ENCODE assay signal across 24 cellular contexts in genomic region chr3:9080165-9080564, GRCh38.
DNase-seq lines count a peak whose midpoint lies in the region; ATAC-seq and TF ChIP-seq lines count a peak whose summit lies in the region.
"Had no signal": no experiment of that assay in that cellular context is flagged by ENCODE, and none has a peak within 500 bp of the region (broad histone marks: within the 10 kb centered on the region; RNA-seq: fewer than 3 reads in every experiment).

No MANE protein-coding gene starts in this region.

- peaks cover 22% of the 10 kb centered on the region for H3K36me3 Mint-ChIP-seq in MCF 10A (ENCODE audit: insufficient read depth, unreplicated experiment)
- H3K36me3 Mint-ChIP-seq: activated CD8-positive, alpha-beta memory T cell treated with anti-CD3 and anti-CD28 coated beads, Interleukin-2, amount 10 ng/mL, durations not matched to agents 7 days and 5 days had no signal

- H3K36me3 ChIP-seq in breast epithelium: no peaks in the 10 kb centered on the region
- H3K36me3 ChIP-seq: left lung, sigmoid colon had no signal

- no peak overlapping the region for H3K27ac ChIP-seq in breast epithelium
- H3K27ac ChIP-seq: esophagus squamous epithelium, left lung, sigmoid colon, tibial nerve had no signal

- no peaks in the 10 kb centered on the region for H3K27me3 Mint-ChIP-seq in MCF 10A (ENCODE audit: insufficient read depth, unreplicated experiment)

- ATAC-seq in esophagus mucosa: peak; percentile 33
- no peak for ATAC-seq in GM19324 (IDR thresholded peaks at IDR 0.05; ENCODE audit: low FRiP score, unreplicated experiment)
- ATAC-seq: activated CD8-positive, alpha-beta memory T cell treated with anti-CD3 and anti-CD28 coated beads, Interleukin-2, amount 10 ng/mL, durations not matched to agents 7 days and 5 days; left lung had no signal

- no TSS peak for BruUV-seq in MCF 10A (replicated peaks; lab: Mats Ljungman, UMichigan)

- TF ChIP-seq POLR2A in breast epithelium (IDR thresholded peaks at IDR 0.05): no peak

- no peak overlapping the region for H3K4me3 Mint-ChIP-seq in MCF 10A (ENCODE audit: unreplicated experiment)
- H3K4me3 Mint-ChIP-seq: activated CD8-positive, alpha-beta memory T cell treated with anti-CD3 and anti-CD28 coated beads, Interleukin-2, amount 10 ng/mL, durations not matched to agents 7 days and 5 days; nephron progenitor cell had no signal

- TF ChIP-seq CTCF in MCF 10A (IDR thresholded peaks at IDR 0.05; ENCODE audit: unreplicated experiment): no peak
- TF ChIP-seq CTCF in breast epithelium (IDR thresholded peaks at IDR 0.05): no peak

- peak overlapping the region; percentile 67 for H3K27ac Mint-ChIP-seq in MCF 10A (ENCODE audit: low read depth, unreplicated experiment)
- H3K27ac Mint-ChIP-seq: activated CD8-positive, alpha-beta memory T cell treated with anti-CD3 and anti-CD28 coated beads, Interleukin-2, amount 10 ng/mL, durations not matched to agents 7 days and 5 days; nephron progenitor cell had no signal

- intact Hi-C loops in MCF 10A (cut with micrococcal nuclease) (no loop called here), breast epithelium (cut with DNase I; ENCODE audit: low total_unique reads) (no loop called here)

- DNase-seq in MCF 10A (ENCODE audit: unreplicated experiment): peak; percentile 45
- DNase-seq in breast epithelium (ENCODE audit: low spot score in 2 of 2): no peak
- peak; percentile 17 for DNase-seq in NCI-H226
- DNase-seq in NCI-H446 treated with DMSO at 0.1 percent for 48 hours (lab: John Stamatoyannopoulos, UW): no peak
- DNase-seq in NOMO-1 treated with DMSO at 0.1 percent for 48 hours (lab: John Stamatoyannopoulos, UW; ENCODE audit: unreplicated experiment): no peak
- DNase-seq in NCI-H2227 treated with DMSO at 0.1 percent for 48 hours (lab: John Stamatoyannopoulos, UW): no peak
- DNase-seq: activated CD8-positive, alpha-beta memory T cell treated with anti-CD3 and anti-CD28 coated beads, Interleukin-2, amount 10 ng/mL, durations not matched to agents 7 days and 5 days; activated gamma-delta T cell treated with Interleukin-2 at 50 U/mL for 16 hours; anterior cingulate cortex; esophagus squamous epithelium; GF-D8; glutamatergic neuron; KBM-7; left lung; midbrain; NCI-H1930; nephron progenitor cell; NK-92 treated with Interleukin-12 subunit alpha and Interleukin-12 subunit beta, amount 100 ng/mL, for 24 hours; posterior cingulate gyrus; sigmoid colon; stimulated activated naive CD4-positive, alpha-beta T cell had no signal

- CTCF ChIA-PET in MCF 10A (lab: Yijun Ruan, JAX): interaction anchor here (0.5 to 1.7 kb wide), 6 partner anchors 9 to 222 kb away, joined by 3 to 9 read pairs (median 4); no protein-coding TSS in a partner anchor

- no peaks in the 10 kb centered on the region for H3K9me3 Mint-ChIP-seq in MCF 10A (ENCODE audit: unreplicated experiment)

- POLR2A ChIA-PET in MCF 10A (lab: Yijun Ruan, JAX): interaction anchor here (0.6 to 1.2 kb wide), 6 partner anchors 14 to 867 kb away, joined by 3 to 4 read pairs (median 3); no protein-coding TSS in a partner anchor

- H3K4me3 ChIP-seq in breast epithelium: no peak overlapping the region
- H3K4me3 ChIP-seq: esophagus squamous epithelium, left lung, sigmoid colon, tibial nerve had no signal

- no peaks in the 10 kb centered on the region for H3K27me3 ChIP-seq in breast epithelium
- H3K27me3 ChIP-seq: esophagus squamous epithelium, left lung, sigmoid colon, tibial nerve had no signal

- H3K4me1 ChIP-seq in breast epithelium: no peaks in the 10 kb centered on the region
- H3K4me1 ChIP-seq: esophagus squamous epithelium, left lung, sigmoid colon, tibial nerve had no signal

- H3K4me1 Mint-ChIP-seq in MCF 10A (ENCODE audit: insufficient read depth, unreplicated experiment): peaks cover 16% of the 10 kb centered on the region

- no peaks in the 10 kb centered on the region for H3K9me3 ChIP-seq in breast epithelium
- H3K9me3 ChIP-seq: esophagus squamous epithelium, left lung, sigmoid colon had no signal

Comparison
In these comparisons a context has a peak if more than half of its experiments do, and no peak if none do; other contexts are left out.
1. DNase-seq: peak in MCF 10A (single experiment) and NCI-H226 (single experiment); none in breast epithelium (0 of 2), NCI-H446 treated with DMSO at 0.1 percent for 48 hours (single experiment), NOMO-1 treated with DMSO at 0.1 percent for 48 hours (single experiment) and NCI-H2227 treated with DMSO at 0.1 percent for 48 hours (single experiment).